Comparison of ENCODE assay signal across 1 cellular context in the genomic region with DNA sequence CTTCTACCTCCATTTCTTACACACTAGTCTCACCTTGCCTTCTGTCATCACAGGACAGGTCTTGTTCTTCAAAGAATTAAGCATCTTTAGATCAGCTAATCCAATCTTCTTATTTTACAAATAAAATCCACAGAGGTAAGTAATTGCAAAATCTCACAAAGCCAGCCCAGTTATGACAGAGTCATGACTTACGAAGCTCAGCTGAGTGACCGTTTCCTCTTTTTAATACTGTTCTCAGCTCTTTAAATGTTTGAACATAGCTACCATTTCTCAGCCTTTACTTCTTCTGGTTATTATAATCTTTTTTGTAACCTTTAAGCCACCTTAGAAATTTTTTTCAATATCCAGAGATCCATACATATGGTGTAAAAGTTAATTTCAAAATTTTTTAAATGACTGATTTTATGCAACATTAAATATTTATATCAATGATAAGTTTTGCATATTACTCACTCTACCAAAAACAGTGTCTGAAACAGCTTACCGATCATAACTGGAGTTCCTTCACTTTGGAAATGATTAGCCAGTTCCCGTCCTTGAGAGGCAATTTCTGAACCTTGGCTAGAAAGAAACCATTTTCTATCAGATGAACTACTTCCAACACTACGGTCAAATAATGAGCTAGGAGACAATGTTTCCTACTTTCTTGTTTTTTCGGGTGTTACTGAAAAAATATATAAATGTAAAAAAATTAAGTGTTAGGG.
TF ChIP-seq lines count a peak whose summit lies in the region.

No MANE protein-coding gene starts in this region.

TF ChIP-seq in GM12878, 131 proteins besides CTCF, POLR2A, EP300 and RAD21 (continued from another document):
- TF ChIP-seq, protein P1, sequence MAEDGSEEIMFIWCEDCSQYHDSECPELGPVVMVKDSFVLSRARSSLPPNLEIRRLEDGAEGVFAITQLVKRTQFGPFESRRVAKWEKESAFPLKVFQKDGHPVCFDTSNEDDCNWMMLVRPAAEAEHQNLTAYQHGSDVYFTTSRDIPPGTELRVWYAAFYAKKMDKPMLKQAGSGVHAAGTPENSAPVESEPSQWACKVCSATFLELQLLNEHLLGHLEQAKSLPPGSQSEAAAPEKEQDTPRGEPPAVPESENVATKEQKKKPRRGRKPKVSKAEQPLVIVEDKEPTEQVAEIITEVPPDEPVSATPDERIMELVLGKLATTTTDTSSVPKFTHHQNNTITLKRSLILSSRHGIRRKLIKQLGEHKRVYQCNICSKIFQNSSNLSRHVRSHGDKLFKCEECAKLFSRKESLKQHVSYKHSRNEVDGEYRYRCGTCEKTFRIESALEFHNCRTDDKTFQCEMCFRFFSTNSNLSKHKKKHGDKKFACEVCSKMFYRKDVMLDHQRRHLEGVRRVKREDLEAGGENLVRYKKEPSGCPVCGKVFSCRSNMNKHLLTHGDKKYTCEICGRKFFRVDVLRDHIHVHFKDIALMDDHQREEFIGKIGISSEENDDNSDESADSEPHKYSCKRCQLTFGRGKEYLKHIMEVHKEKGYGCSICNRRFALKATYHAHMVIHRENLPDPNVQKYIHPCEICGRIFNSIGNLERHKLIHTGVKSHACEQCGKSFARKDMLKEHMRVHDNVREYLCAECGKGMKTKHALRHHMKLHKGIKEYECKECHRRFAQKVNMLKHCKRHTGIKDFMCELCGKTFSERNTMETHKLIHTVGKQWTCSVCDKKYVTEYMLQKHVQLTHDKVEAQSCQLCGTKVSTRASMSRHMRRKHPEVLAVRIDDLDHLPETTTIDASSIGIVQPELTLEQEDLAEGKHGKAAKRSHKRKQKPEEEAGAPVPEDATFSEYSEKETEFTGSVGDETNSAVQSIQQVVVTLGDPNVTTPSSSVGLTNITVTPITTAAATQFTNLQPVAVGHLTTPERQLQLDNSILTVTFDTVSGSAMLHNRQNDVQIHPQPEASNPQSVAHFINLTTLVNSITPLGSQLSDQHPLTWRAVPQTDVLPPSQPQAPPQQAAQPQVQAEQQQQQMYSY (CRISPR knock-in tag; IDR thresholded peaks at IDR 0.05): no peak
- peak; percentile 71; the same call in 1 of the 2 replicates for TF ChIP-seq MEF2A (IDR thresholded peaks at IDR 0.05; ENCODE audit: insufficient read depth, low read depth, low read length)
- no peak for TF ChIP-seq DPF2 (IDR thresholded peaks at IDR 0.05)
- no peak for TF ChIP-seq MTA3 (IDR thresholded peaks at IDR 0.05; ENCODE audit: borderline replicate concordance, low read length)
- TF ChIP-seq LARP7 (IDR thresholded peaks at IDR 0.05): no peak
- peak; percentile 55; the same call in 1 of the 2 replicates for TF ChIP-seq BCL11A (IDR thresholded peaks at IDR 0.05; ENCODE audit: low read depth, low read length)
- TF ChIP-seq NR2C2 (IDR thresholded peaks at IDR 0.05; ENCODE audit: borderline replicate concordance, control insufficient read depth, insufficient read length, low read depth): no peak
- TF ChIP-seq, protein P2, sequence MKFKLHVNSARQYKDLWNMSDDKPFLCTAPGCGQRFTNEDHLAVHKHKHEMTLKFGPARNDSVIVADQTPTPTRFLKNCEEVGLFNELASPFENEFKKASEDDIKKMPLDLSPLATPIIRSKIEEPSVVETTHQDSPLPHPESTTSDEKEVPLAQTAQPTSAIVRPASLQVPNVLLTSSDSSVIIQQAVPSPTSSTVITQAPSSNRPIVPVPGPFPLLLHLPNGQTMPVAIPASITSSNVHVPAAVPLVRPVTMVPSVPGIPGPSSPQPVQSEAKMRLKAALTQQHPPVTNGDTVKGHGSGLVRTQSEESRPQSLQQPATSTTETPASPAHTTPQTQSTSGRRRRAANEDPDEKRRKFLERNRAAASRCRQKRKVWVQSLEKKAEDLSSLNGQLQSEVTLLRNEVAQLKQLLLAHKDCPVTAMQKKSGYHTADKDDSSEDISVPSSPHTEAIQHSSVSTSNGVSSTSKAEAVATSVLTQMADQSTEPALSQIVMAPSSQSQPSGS (IDR thresholded peaks at IDR 0.05; ENCODE audit: low read length): peak; percentile 79
- TF ChIP-seq RFX5 (IDR thresholded peaks at IDR 0.05; ENCODE audit: low read depth, low read length): no peak
TF ChIP-seq in GM12878: peak in this region for 15.
